Comparison of ENCODE assay signal across 9 cellular contexts in genomic region chr6:161540532-161540931, GRCh38.
"Had no signal": no experiment of that assay in that cellular context is flagged by ENCODE, and none has a peak within 500 bp of the region (broad histone marks: within the 10 kb centered on the region; RNA-seq: fewer than 3 reads in every experiment).

No MANE protein-coding gene starts in this region.

- H3K4me3 ChIP-seq: GM23248, HAP-1 had no signal

- H3K9me3 ChIP-seq: HAP-1 had no signal

- H3K4me2 ChIP-seq: KMS-11 had no signal

- H3K27ac Mint-ChIP-seq: HFFc6 had no signal

- DNase-seq: GM23248, GOT3, HFFc6, KBM-7 had no signal

- H3K36me3 ChIP-seq: HAP-1 had no signal

- H3K4me1 ChIP-seq: HAP-1 had no signal

- H2AFZ ChIP-seq: GM23248 had no signal

- FAIRE-seq: H54, HTR-8/SVneo had no signal

- H3K27ac ChIP-seq: GM23248, KMS-11 had no signal

- ATAC-seq: HCT116 had no signal

- H3K9ac ChIP-seq: GM23248, KMS-11 had no signal
